In the genomic region with DNA sequence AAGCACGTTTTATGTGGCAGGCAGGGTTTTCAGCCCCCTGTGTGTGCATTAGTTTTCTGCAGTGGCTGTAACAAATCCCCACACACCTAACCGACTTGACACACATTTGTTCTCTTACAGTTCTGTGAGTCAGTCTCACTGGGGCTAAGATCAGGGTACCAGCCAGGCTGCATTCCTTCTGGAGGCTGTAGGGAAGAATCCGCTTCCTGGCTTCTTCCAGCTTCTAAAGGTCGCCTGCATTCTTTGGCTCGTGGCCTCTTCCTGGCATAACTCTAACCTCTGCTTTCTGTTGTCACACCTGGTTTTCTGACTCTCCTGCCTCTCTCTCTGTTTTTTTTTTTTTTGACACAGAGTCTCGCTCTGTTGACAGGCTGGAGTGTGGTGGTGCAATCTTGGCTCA, we compare ENCODE assay signal across 38 cellular contexts. TPM values are rescaled to one million over a fixed set of nuclear protein-coding genes. Genes with fewer than 3 reads are reported as not detected.
"Had no signal": no experiment of that assay in that cellular context is flagged by ENCODE, and none has a peak within 500 bp of the region (broad histone marks: within the 10 kb centered on the region; RNA-seq: fewer than 3 reads in every experiment).

No MANE protein-coding gene starts in this region.

- H3K4me3 Mint-ChIP-seq: activated B cell treated with CpG ODN at 0.5 μM for 24 hours; activated CD4-positive, alpha-beta memory T cell treated with anti-CD3 and anti-CD28 coated beads for 36 hours; activated CD4-positive, alpha-beta T cell treated with anti-CD3 and anti-CD28 coated beads, Interleukin-2, amount 10 ng/mL, durations not matched to agents 24 days and 14 days; activated CD8-positive, alpha-beta T cell treated with anti-CD3 and anti-CD28 coated beads for 36 hours; activated naive CD4-positive, alpha-beta T cell treated with anti-CD3 and anti-CD28 coated beads for 36 hours; activated naive CD8-positive, alpha-beta T cell treated with anti-CD3 and anti-CD28 coated beads for 36 hours; activated T-cell treated with anti-CD3 and anti-CD28 coated beads, Interleukin-2, amount 50 U/mL, for 4 hours; activated T-cell treated with anti-CD3 and anti-CD28 coated beads, Interleukin-2, amount 50 U/mL, for 72 hours; activated T-helper 1 cell treated with anti-CD3 and anti-CD28 coated beads, Interleukin-12 subunit alpha, Interleukin-12 subunit beta, Interleukin-2, Interleukin-4 antibody, amounts not matched to agents 30 ng/mL and 10 ng/mL and 1 ng/mL, durations not matched to agents 14 hours and 24 hours and 36 hours; activated T-helper 17 cell treated with anti-CD3 and anti-CD28 coated beads, Interleukin-2, amount 50 U/mL, for 72 hours; T-helper 1 cell treated with Interleukin-12 subunit alpha and Interleukin-12 subunit beta and Interleukin-4 antibody, amounts not matched to agents 30 μg/mL and 1 μg/mL, for 36 hours; T-helper 2 cell treated with Interferon-gamma antibody and Interleukin-4, amounts not matched to agents 5 μg/mL and 100 μg/mL, for 36 hours had no signal

- DNase-seq: activated B cell treated with CpG ODN at 0.5 μM for 24 hours; activated CD4-positive, alpha-beta memory T cell treated with anti-CD3 and anti-CD28 coated beads for 36 hours; activated CD4-positive, alpha-beta T cell treated with anti-CD3 and anti-CD28 coated beads for 4 hours; activated CD4-positive, alpha-beta T cell treated with anti-CD3 and anti-CD28 coated beads, Interleukin-2, amount 10 ng/mL, durations not matched to agents 24 days and 14 days; activated CD4-positive, alpha-beta T cell treated with anti-CD3 and anti-CD28 coated beads, Interleukin-2, amount 50 U/mL, for 1 hour; activated CD4-positive, alpha-beta T cell treated with anti-CD3 and anti-CD28 coated beads, Interleukin-2, amount 50 U/mL, for 4 hours; activated CD4-positive, CD25-positive, alpha-beta regulatory T cell treated with anti-CD3 and anti-CD28 coated beads, Interleukin-2, amount 50 U/mL, for 72 hours; activated CD8-positive, alpha-beta memory T cell treated with anti-CD3 and anti-CD28 coated beads, Interleukin-2, amount 50 U/mL, for 4 hours; activated CD8-positive, alpha-beta T cell treated with anti-CD3 and anti-CD28 coated beads for 36 hours; activated effector memory CD4-positive, alpha-beta T cell treated with anti-CD3 and anti-CD28 coated beads, Interleukin-2, amount 50 U/mL, for 16 hours; activated gamma-delta T cell treated with Interleukin-2 at 50 U/mL for 16 hours; activated naive CD4-positive, alpha-beta T cell; activated naive CD4-positive, alpha-beta T cell treated with anti-CD3 and anti-CD28 coated beads for 36 hours; activated naive CD4-positive, alpha-beta T cell treated with anti-CD3 and anti-CD28 coated beads, Interleukin-2, amount 50 U/mL, for 16 hours; activated naive CD8-positive, alpha-beta T cell treated with anti-CD3 and anti-CD28 coated beads for 36 hours; activated T-cell treated with anti-CD3 and anti-CD28 coated beads for 4 hours; activated T-cell treated with anti-CD3 and anti-CD28 coated beads, Interleukin-2, amount 50 U/mL, for 1 hour; activated T-cell treated with anti-CD3 and anti-CD28 coated beads, Interleukin-2, amount 50 U/mL, for 4 hours; activated T-cell treated with anti-CD3 and anti-CD28 coated beads, Interleukin-2, amount 50 U/mL, for 72 hours; adrenal gland; amniotic stem cell; aorta; body of pancreas; brain microvascular endothelial cell; central memory CD4-positive, alpha-beta T cell; T-helper 2 cell; T-helper 9 cell had no signal

- H3K9me3 Mint-ChIP-seq: activated B cell treated with CpG ODN at 0.5 μM for 24 hours; activated CD4-positive, alpha-beta memory T cell treated with anti-CD3 and anti-CD28 coated beads for 36 hours; activated CD8-positive, alpha-beta T cell treated with anti-CD3 and anti-CD28 coated beads for 36 hours; activated naive CD4-positive, alpha-beta T cell treated with anti-CD3 and anti-CD28 coated beads for 36 hours; activated naive CD4-positive, alpha-beta T cell treated with anti-CD3 and anti-CD28 coated beads, Interleukin-2, amount 50 U/mL, for 72 hours; activated naive CD8-positive, alpha-beta T cell treated with anti-CD3 and anti-CD28 coated beads for 36 hours; activated T-cell treated with anti-CD3 and anti-CD28 coated beads, Interleukin-2, amount 50 U/mL, for 4 hours; activated T-helper 1 cell treated with anti-CD3 and anti-CD28 coated beads, Interleukin-12 subunit alpha, Interleukin-12 subunit beta, Interleukin-2, Interleukin-4 antibody, amounts not matched to agents 30 ng/mL and 10 ng/mL and 1 ng/mL, durations not matched to agents 14 hours and 24 hours and 36 hours; activated T-helper 17 cell treated with anti-CD3 and anti-CD28 coated beads, Interleukin-2, amount 50 U/mL, for 72 hours; T-helper 1 cell treated with Interleukin-12 subunit alpha and Interleukin-12 subunit beta and Interleukin-4 antibody, amounts not matched to agents 30 μg/mL and 1 μg/mL, for 36 hours; T-helper 2 cell treated with Interferon-gamma antibody and Interleukin-4, amounts not matched to agents 5 μg/mL and 100 μg/mL, for 36 hours had no signal

- ATAC-seq: activated CD8-positive, alpha-beta T cell treated with anti-CD3 and anti-CD28 coated beads for 36 hours; activated naive CD4-positive, alpha-beta T cell treated with anti-CD3 and anti-CD28 coated beads, Interleukin-2, amount 50 U/mL, for 72 hours; activated T-cell treated with anti-CD3 and anti-CD28 coated beads, Interleukin-2, amount 50 U/mL, for 4 hours; activated T-cell treated with anti-CD3 and anti-CD28 coated beads, Interleukin-2, amount 50 U/mL, for 72 hours; activated T-helper 17 cell treated with anti-CD3 and anti-CD28 coated beads, Interleukin-2, amount 50 U/mL, for 72 hours; body of pancreas had no signal

- H3K9me3 ChIP-seq: adrenal gland, body of pancreas had no signal

- H3K4me1 ChIP-seq: adrenal gland, body of pancreas, breast epithelium had no signal

- H3K27me3 ChIP-seq: adrenal gland, body of pancreas, brain microvascular endothelial cell had no signal

- H3K27ac ChIP-seq: adrenal gland, body of pancreas, brain microvascular endothelial cell, breast epithelium, VCaP had no signal

- H3K27ac Mint-ChIP-seq: activated B cell treated with CpG ODN at 0.5 μM for 24 hours; activated CD4-positive, alpha-beta memory T cell treated with anti-CD3 and anti-CD28 coated beads for 36 hours; activated CD4-positive, alpha-beta T cell treated with anti-CD3 and anti-CD28 coated beads, Interleukin-2, amount 10 ng/mL, durations not matched to agents 24 days and 14 days; activated CD8-positive, alpha-beta T cell treated with anti-CD3 and anti-CD28 coated beads for 36 hours; activated naive CD4-positive, alpha-beta T cell treated with anti-CD3 and anti-CD28 coated beads for 36 hours; activated naive CD4-positive, alpha-beta T cell treated with anti-CD3 and anti-CD28 coated beads, Interleukin-2, amount 50 U/mL, for 72 hours; activated naive CD8-positive, alpha-beta T cell treated with anti-CD3 and anti-CD28 coated beads for 36 hours; activated T-cell treated with anti-CD3 and anti-CD28 coated beads, Interleukin-2, amount 50 U/mL, for 72 hours; activated T-helper 1 cell treated with anti-CD3 and anti-CD28 coated beads, Interleukin-12 subunit alpha, Interleukin-12 subunit beta, Interleukin-2, Interleukin-4 antibody, amounts not matched to agents 30 ng/mL and 10 ng/mL and 1 ng/mL, durations not matched to agents 14 hours and 24 hours and 36 hours; activated T-helper 17 cell treated with anti-CD3 and anti-CD28 coated beads, Interleukin-2, amount 50 U/mL, for 72 hours; T-helper 1 cell treated with Interleukin-12 subunit alpha and Interleukin-12 subunit beta and Interleukin-4 antibody, amounts not matched to agents 30 μg/mL and 1 μg/mL, for 36 hours; T-helper 2 cell treated with Interferon-gamma antibody and Interleukin-4, amounts not matched to agents 5 μg/mL and 100 μg/mL, for 36 hours had no signal

- H3K36me3 Mint-ChIP-seq: activated CD4-positive, alpha-beta memory T cell treated with anti-CD3 and anti-CD28 coated beads for 36 hours; activated naive CD4-positive, alpha-beta T cell treated with anti-CD3 and anti-CD28 coated beads, Interleukin-2, amount 50 U/mL, for 72 hours; activated naive CD8-positive, alpha-beta T cell treated with anti-CD3 and anti-CD28 coated beads for 36 hours had no signal

- H3K4me1 Mint-ChIP-seq: activated B cell treated with CpG ODN at 0.5 μM for 24 hours; activated CD4-positive, alpha-beta T cell treated with anti-CD3 and anti-CD28 coated beads, Interleukin-2, amount 10 ng/mL, durations not matched to agents 24 days and 14 days; activated naive CD8-positive, alpha-beta T cell treated with anti-CD3 and anti-CD28 coated beads for 36 hours; activated T-helper 17 cell treated with anti-CD3 and anti-CD28 coated beads, Interleukin-2, amount 50 U/mL, for 72 hours had no signal

- H3K4me3 ChIP-seq: adrenal gland, body of pancreas, breast epithelium had no signal

- H3K36me3 ChIP-seq: adrenal gland, brain microvascular endothelial cell, breast epithelium had no signal

RNA-seq across cellular contexts. Expression of a gene that starts 6.4 kb away (rescaled TPM):
- total RNA-seq: activated B cell treated with CpG ODN at 0.5 μM for 24 hours; activated CD4-positive, alpha-beta memory T cell treated with anti-CD3 and anti-CD28 coated beads for 36 hours; activated CD4-positive, alpha-beta T cell treated with anti-CD3 and anti-CD28 coated beads, Interleukin-2, amount 10 ng/mL, durations not matched to agents 24 days and 14 days; activated CD8-positive, alpha-beta memory T cell treated with anti-CD3 and anti-CD28 coated beads for 36 hours; activated CD8-positive, alpha-beta T cell treated with anti-CD3 and anti-CD28 coated beads for 36 hours; activated naive CD4-positive, alpha-beta T cell treated with anti-CD3 and anti-CD28 coated beads for 36 hours; activated naive CD4-positive, alpha-beta T cell treated with anti-CD3 and anti-CD28 coated beads, Interleukin-2, amount 50 U/mL, for 72 hours; activated naive CD8-positive, alpha-beta T cell treated with anti-CD3 and anti-CD28 coated beads for 36 hours; activated T-cell treated with anti-CD3 and anti-CD28 coated beads, Interleukin-2, amount 50 U/mL, for 4 hours; activated T-cell treated with anti-CD3 and anti-CD28 coated beads, Interleukin-2, amount 50 U/mL, for 72 hours; activated T-helper 1 cell treated with anti-CD3 and anti-CD28 coated beads, Interleukin-12 subunit alpha, Interleukin-12 subunit beta, Interleukin-2, Interleukin-4 antibody, amounts not matched to agents 30 ng/mL and 10 ng/mL and 1 ng/mL, durations not matched to agents 14 hours and 24 hours and 36 hours; activated T-helper 17 cell treated with anti-CD3 and anti-CD28 coated beads, Interleukin-2, amount 50 U/mL, for 72 hours; aorta; astrocyte; body of pancreas; breast epithelium; cardiac septum; cerebellum had no signal
- polyA plus RNA-seq: adrenal gland had no signal

RNA-seq across cellular contexts. Expression of a gene that starts 8.9 kb away (rescaled TPM):
- total RNA-seq: activated B cell treated with CpG ODN at 0.5 μM for 24 hours; activated CD4-positive, alpha-beta memory T cell treated with anti-CD3 and anti-CD28 coated beads for 36 hours; activated CD4-positive, alpha-beta T cell treated with anti-CD3 and anti-CD28 coated beads, Interleukin-2, amount 10 ng/mL, durations not matched to agents 24 days and 14 days; activated CD8-positive, alpha-beta memory T cell treated with anti-CD3 and anti-CD28 coated beads for 36 hours; activated CD8-positive, alpha-beta T cell treated with anti-CD3 and anti-CD28 coated beads for 36 hours; activated naive CD4-positive, alpha-beta T cell treated with anti-CD3 and anti-CD28 coated beads for 36 hours; activated naive CD4-positive, alpha-beta T cell treated with anti-CD3 and anti-CD28 coated beads, Interleukin-2, amount 50 U/mL, for 72 hours; activated naive CD8-positive, alpha-beta T cell treated with anti-CD3 and anti-CD28 coated beads for 36 hours; activated T-cell treated with anti-CD3 and anti-CD28 coated beads, Interleukin-2, amount 50 U/mL, for 4 hours; activated T-cell treated with anti-CD3 and anti-CD28 coated beads, Interleukin-2, amount 50 U/mL, for 72 hours; activated T-helper 1 cell treated with anti-CD3 and anti-CD28 coated beads, Interleukin-12 subunit alpha, Interleukin-12 subunit beta, Interleukin-2, Interleukin-4 antibody, amounts not matched to agents 30 ng/mL and 10 ng/mL and 1 ng/mL, durations not matched to agents 14 hours and 24 hours and 36 hours; activated T-helper 17 cell treated with anti-CD3 and anti-CD28 coated beads, Interleukin-2, amount 50 U/mL, for 72 hours; adrenal gland; aorta; astrocyte; body of pancreas; breast epithelium; cardiac septum; cerebellum had no signal
- polyA plus RNA-seq: adrenal gland, aorta had no signal

RNA-seq across cellular contexts. Expression of a gene that starts 43.0 kb away (rescaled TPM):
- total RNA-seq: activated B cell treated with CpG ODN at 0.5 μM for 24 hours; activated CD4-positive, alpha-beta memory T cell treated with anti-CD3 and anti-CD28 coated beads for 36 hours; activated CD4-positive, alpha-beta T cell treated with anti-CD3 and anti-CD28 coated beads, Interleukin-2, amount 10 ng/mL, durations not matched to agents 24 days and 14 days; activated CD8-positive, alpha-beta memory T cell treated with anti-CD3 and anti-CD28 coated beads for 36 hours; activated CD8-positive, alpha-beta T cell treated with anti-CD3 and anti-CD28 coated beads for 36 hours; activated naive CD4-positive, alpha-beta T cell treated with anti-CD3 and anti-CD28 coated beads for 36 hours; activated naive CD4-positive, alpha-beta T cell treated with anti-CD3 and anti-CD28 coated beads, Interleukin-2, amount 50 U/mL, for 72 hours; activated naive CD8-positive, alpha-beta T cell treated with anti-CD3 and anti-CD28 coated beads for 36 hours; activated T-cell treated with anti-CD3 and anti-CD28 coated beads, Interleukin-2, amount 50 U/mL, for 4 hours; activated T-cell treated with anti-CD3 and anti-CD28 coated beads, Interleukin-2, amount 50 U/mL, for 72 hours; activated T-helper 1 cell treated with anti-CD3 and anti-CD28 coated beads, Interleukin-12 subunit alpha, Interleukin-12 subunit beta, Interleukin-2, Interleukin-4 antibody, amounts not matched to agents 30 ng/mL and 10 ng/mL and 1 ng/mL, durations not matched to agents 14 hours and 24 hours and 36 hours; activated T-helper 17 cell treated with anti-CD3 and anti-CD28 coated beads, Interleukin-2, amount 50 U/mL, for 72 hours; adrenal gland; aorta; astrocyte; body of pancreas; breast epithelium; cardiac septum; cerebellum had no signal
- polyA plus RNA-seq: adrenal gland, aorta had no signal
